In the genomic region with DNA sequence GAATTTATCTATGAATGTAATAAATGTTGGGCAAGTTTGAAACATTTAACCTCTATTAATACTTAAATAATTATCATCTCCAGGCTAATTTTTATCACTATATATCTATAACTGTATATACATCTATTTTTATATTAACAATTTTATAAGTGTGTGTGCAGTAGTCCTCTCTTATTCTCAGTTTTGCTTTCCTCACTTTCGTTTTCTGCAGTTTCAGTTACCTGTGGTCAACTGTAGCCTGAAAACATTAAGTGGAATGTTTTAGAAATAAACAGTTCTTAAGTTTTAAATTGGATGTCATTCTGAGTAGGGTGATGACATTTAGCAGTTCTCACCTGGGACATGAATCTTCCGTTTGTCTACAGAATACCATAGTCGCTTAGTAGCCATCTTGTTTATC, we compare ENCODE assay signal across 21 cellular contexts.
DNase-seq lines count a peak whose midpoint lies in the region; ATAC-seq and TF ChIP-seq lines count a peak whose summit lies in the region.
"Had no signal": no experiment of that assay in that cellular context is flagged by ENCODE, and none has a peak within 500 bp of the region (broad histone marks: within the 10 kb centered on the region; RNA-seq: fewer than 3 reads in every experiment).

No MANE protein-coding gene starts in this region.

- in situ Hi-C loops in GM23248 (cut with MboI), result no loop called here

- H3K79me2 ChIP-seq in GM23248 (ENCODE audit: insufficient read depth), result no peaks in the 10 kb centered on the region

- no peak overlapping the region for H3K4me2 ChIP-seq in GM23248 (ENCODE audit: unreplicated experiment)

- no peak overlapping the region for H3K27ac ChIP-seq in GM23248
- H3K27ac ChIP-seq: prostate gland, RWPE1 had no signal

- no peaks in the 10 kb centered on the region for H3K27me3 ChIP-seq in GM23248 (replicated peaks; ENCODE audit: insufficient read depth)

- no peak for TF ChIP-seq POLR2A in erythroblast (IDR thresholded peaks at IDR 0.05; ENCODE audit: low read length)

- ATAC-seq in GM18511 (IDR thresholded peaks at IDR 0.05; ENCODE audit: unreplicated experiment), result peak; percentile 93
- peak; percentile 87 for ATAC-seq in GM21367 (IDR thresholded peaks at IDR 0.05; ENCODE audit: unreplicated experiment)
- peak; percentile 83 for ATAC-seq in HG02885 (IDR thresholded peaks at IDR 0.05; ENCODE audit: poor library complexity, unreplicated experiment)
- peak; percentile 67 for ATAC-seq in HG03521 (IDR thresholded peaks at IDR 0.05; ENCODE audit: unreplicated experiment)
- ATAC-seq: activated CD4-positive, CD25-positive, alpha-beta regulatory T cell treated with anti-CD3 and anti-CD28 coated beads, Interleukin-2, amount 50 U/mL, for 24 hours had no signal

- no peak overlapping the region for H2AFZ ChIP-seq in GM23248

- no peak overlapping the region for H3K4me3 ChIP-seq in GM23248
- H3K4me3 ChIP-seq: prostate gland had no signal

- WGBS in GM23248 (ENCODE audit: low coverage in 1 of 2, low lambda C conversion rate in 2 of 2, missing lambda C conversion rate in 2 of 2), 2 experiments, result 91 to 95% methylated on average over 3 of the region's 3 CpGs

- no peaks in the 10 kb centered on the region for H3K9me3 ChIP-seq in GM23248 (ENCODE audit: low read depth)
- H3K9me3 ChIP-seq: prostate gland had no signal

- H3K36me3 ChIP-seq in GM23248 (ENCODE audit: low read depth), result no peaks in the 10 kb centered on the region
- H3K36me3 ChIP-seq: prostate gland had no signal

- H3K4me1 ChIP-seq in GM23248 (ENCODE audit: insufficient read depth), result no peaks in the 10 kb centered on the region
- H3K4me1 ChIP-seq: prostate gland had no signal

- DNase-seq in GM23248 (no peak), erythroblast (lab: John Stamatoyannopoulos, UW) (no peak), 8988T (no peak)
- DNase-seq in activated CD4-positive, alpha-beta T cell treated with anti-CD3 and anti-CD28 coated beads for 1 hour, result no peak
- DNase-seq: activated T-cell treated with anti-CD3 and anti-CD28 coated beads, Interleukin-2, amount 50 U/mL, for 24 hours; caudate nucleus; COR-L47; effector memory CD4-positive, alpha-beta T cell; GF-D8; naive B cell; NCI-H187 treated with DMSO at 0.1 percent for 48 hours; NCI-H524 treated with DMSO at 0.1 percent for 48 hours; stimulated activated CD4-positive, alpha-beta T cell treated with anti-CD3 and anti-CD28 coated beads, Interleukin-12 subunit alpha, Interleukin-12 subunit beta, amount 100 ng/mL, for 4 hours; T-helper 1 cell had no signal

- no peak overlapping the region for H3K9ac ChIP-seq in GM23248

- H3K9me2 ChIP-seq in GM23248 (ENCODE audit: insufficient read depth), result no peaks in the 10 kb centered on the region

- H4K20me1 ChIP-seq in GM23248 (ENCODE audit: insufficient read depth), result no peaks in the 10 kb centered on the region

- H3F3A ChIP-seq in GM23248 (ENCODE audit: insufficient read depth), result no peaks in the 10 kb centered on the region
